In the genomic region with DNA sequence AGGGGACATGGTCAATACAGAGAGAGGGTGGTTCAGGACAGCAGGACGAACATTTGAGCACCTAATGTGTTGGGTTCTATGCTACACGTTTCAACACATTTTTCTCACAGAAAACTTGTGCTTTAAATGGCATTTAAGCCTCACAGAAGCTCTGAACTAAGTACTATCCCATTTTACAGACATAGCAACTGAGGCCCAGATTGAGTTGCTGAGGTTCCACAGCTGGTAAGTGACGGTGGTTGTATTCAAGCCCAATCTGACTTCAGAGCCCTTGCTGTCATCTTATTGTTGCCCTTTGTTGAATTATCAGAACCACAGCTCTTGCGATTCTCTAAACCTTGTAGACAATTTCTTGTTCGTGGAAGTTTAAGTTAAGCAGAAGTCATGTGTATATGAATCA, we compare ENCODE assay signal across 38 cellular contexts.
"Had no signal": no experiment of that assay in that cellular context is flagged by ENCODE, and none has a peak within 500 bp of the region (broad histone marks: within the 10 kb centered on the region; RNA-seq: fewer than 3 reads in every experiment).

No MANE protein-coding gene starts in this region.

- H3K4me1 ChIP-seq: body of pancreas, breast epithelium had no signal

- H3K27ac Mint-ChIP-seq: activated B cell treated with CpG ODN at 0.5 μM for 24 hours; activated CD4-positive, alpha-beta memory T cell treated with anti-CD3 and anti-CD28 coated beads for 36 hours; activated CD4-positive, alpha-beta T cell treated with anti-CD3 and anti-CD28 coated beads, Interleukin-2, amount 10 ng/mL, durations not matched to agents 24 days and 14 days; activated CD8-positive, alpha-beta T cell treated with anti-CD3 and anti-CD28 coated beads for 36 hours; activated naive CD4-positive, alpha-beta T cell treated with anti-CD3 and anti-CD28 coated beads for 36 hours; activated naive CD8-positive, alpha-beta T cell treated with anti-CD3 and anti-CD28 coated beads for 36 hours; activated T-cell treated with anti-CD3 and anti-CD28 coated beads, Interleukin-2, amount 50 U/mL, for 72 hours; activated T-helper 1 cell treated with anti-CD3 and anti-CD28 coated beads, Interleukin-12 subunit alpha, Interleukin-12 subunit beta, Interleukin-2, Interleukin-4 antibody, amounts not matched to agents 30 ng/mL and 10 ng/mL and 1 ng/mL, durations not matched to agents 14 hours and 24 hours and 36 hours; activated T-helper 17 cell treated with anti-CD3 and anti-CD28 coated beads, Interleukin-2, amount 50 U/mL, for 72 hours; T-helper 1 cell treated with Interleukin-12 subunit alpha and Interleukin-12 subunit beta and Interleukin-4 antibody, amounts not matched to agents 30 μg/mL and 1 μg/mL, for 36 hours; T-helper 2 cell treated with Interferon-gamma antibody and Interleukin-4, amounts not matched to agents 5 μg/mL and 100 μg/mL, for 36 hours had no signal

- H3K4me3 Mint-ChIP-seq: activated B cell treated with CpG ODN at 0.5 μM for 24 hours; activated CD4-positive, alpha-beta memory T cell treated with anti-CD3 and anti-CD28 coated beads for 36 hours; activated CD4-positive, alpha-beta T cell treated with anti-CD3 and anti-CD28 coated beads, Interleukin-2, amount 10 ng/mL, durations not matched to agents 24 days and 14 days; activated CD8-positive, alpha-beta T cell treated with anti-CD3 and anti-CD28 coated beads for 36 hours; activated naive CD4-positive, alpha-beta T cell treated with anti-CD3 and anti-CD28 coated beads for 36 hours; activated naive CD8-positive, alpha-beta T cell treated with anti-CD3 and anti-CD28 coated beads for 36 hours; activated T-cell treated with anti-CD3 and anti-CD28 coated beads, Interleukin-2, amount 50 U/mL, for 4 hours; activated T-cell treated with anti-CD3 and anti-CD28 coated beads, Interleukin-2, amount 50 U/mL, for 72 hours; activated T-helper 1 cell treated with anti-CD3 and anti-CD28 coated beads, Interleukin-12 subunit alpha, Interleukin-12 subunit beta, Interleukin-2, Interleukin-4 antibody, amounts not matched to agents 30 ng/mL and 10 ng/mL and 1 ng/mL, durations not matched to agents 14 hours and 24 hours and 36 hours; activated T-helper 17 cell treated with anti-CD3 and anti-CD28 coated beads, Interleukin-2, amount 50 U/mL, for 72 hours; central memory CD8-positive, alpha-beta T cell; T-helper 1 cell treated with Interleukin-12 subunit alpha and Interleukin-12 subunit beta and Interleukin-4 antibody, amounts not matched to agents 30 μg/mL and 1 μg/mL, for 36 hours; T-helper 2 cell treated with Interferon-gamma antibody and Interleukin-4, amounts not matched to agents 5 μg/mL and 100 μg/mL, for 36 hours had no signal

- H3K4me1 Mint-ChIP-seq: activated B cell treated with CpG ODN at 0.5 μM for 24 hours; activated CD4-positive, alpha-beta T cell treated with anti-CD3 and anti-CD28 coated beads, Interleukin-2, amount 10 ng/mL, durations not matched to agents 24 days and 14 days; activated naive CD8-positive, alpha-beta T cell treated with anti-CD3 and anti-CD28 coated beads for 36 hours; activated T-helper 17 cell treated with anti-CD3 and anti-CD28 coated beads, Interleukin-2, amount 50 U/mL, for 72 hours; central memory CD8-positive, alpha-beta T cell had no signal

- H3K27me3 Mint-ChIP-seq: activated CD4-positive, alpha-beta memory T cell treated with anti-CD3 and anti-CD28 coated beads for 36 hours; activated CD4-positive, alpha-beta T cell treated with anti-CD3 and anti-CD28 coated beads, Interleukin-2, amount 10 ng/mL, durations not matched to agents 24 days and 14 days; activated CD8-positive, alpha-beta T cell treated with anti-CD3 and anti-CD28 coated beads for 36 hours; activated naive CD8-positive, alpha-beta T cell treated with anti-CD3 and anti-CD28 coated beads for 36 hours; activated T-helper 17 cell treated with anti-CD3 and anti-CD28 coated beads, Interleukin-2, amount 50 U/mL, for 72 hours; central memory CD8-positive, alpha-beta T cell had no signal

- H3K9me3 Mint-ChIP-seq: activated B cell treated with CpG ODN at 0.5 μM for 24 hours; activated CD4-positive, alpha-beta memory T cell treated with anti-CD3 and anti-CD28 coated beads for 36 hours; activated CD4-positive, alpha-beta T cell treated with anti-CD3 and anti-CD28 coated beads, Interleukin-2, amount 10 ng/mL, durations not matched to agents 24 days and 14 days; activated CD8-positive, alpha-beta T cell treated with anti-CD3 and anti-CD28 coated beads for 36 hours; activated naive CD4-positive, alpha-beta T cell treated with anti-CD3 and anti-CD28 coated beads for 36 hours; activated naive CD4-positive, alpha-beta T cell treated with anti-CD3 and anti-CD28 coated beads, Interleukin-2, amount 50 U/mL, for 72 hours; activated naive CD8-positive, alpha-beta T cell treated with anti-CD3 and anti-CD28 coated beads for 36 hours; activated T-cell treated with anti-CD3 and anti-CD28 coated beads, Interleukin-2, amount 50 U/mL, for 4 hours; activated T-helper 1 cell treated with anti-CD3 and anti-CD28 coated beads, Interleukin-12 subunit alpha, Interleukin-12 subunit beta, Interleukin-2, Interleukin-4 antibody, amounts not matched to agents 30 ng/mL and 10 ng/mL and 1 ng/mL, durations not matched to agents 14 hours and 24 hours and 36 hours; activated T-helper 17 cell treated with anti-CD3 and anti-CD28 coated beads, Interleukin-2, amount 50 U/mL, for 72 hours; central memory CD8-positive, alpha-beta T cell; T-helper 1 cell treated with Interleukin-12 subunit alpha and Interleukin-12 subunit beta and Interleukin-4 antibody, amounts not matched to agents 30 μg/mL and 1 μg/mL, for 36 hours; T-helper 2 cell treated with Interferon-gamma antibody and Interleukin-4, amounts not matched to agents 5 μg/mL and 100 μg/mL, for 36 hours had no signal

- H3K9me3 ChIP-seq: adrenal gland, body of pancreas, breast epithelium had no signal

- H3K4me3 ChIP-seq: adrenal gland, body of pancreas, breast epithelium, cardiac muscle cell had no signal

- H3K27ac ChIP-seq: adrenal gland, body of pancreas, brain microvascular endothelial cell, breast epithelium, cardiac muscle cell had no signal

- DNase-seq: activated B cell treated with CpG ODN at 0.5 μM for 24 hours; activated CD4-positive, alpha-beta memory T cell treated with anti-CD3 and anti-CD28 coated beads for 36 hours; activated CD4-positive, alpha-beta T cell treated with anti-CD3 and anti-CD28 coated beads for 4 hours; activated CD4-positive, alpha-beta T cell treated with anti-CD3 and anti-CD28 coated beads, Interleukin-2, amount 10 ng/mL, durations not matched to agents 24 days and 14 days; activated CD4-positive, alpha-beta T cell treated with anti-CD3 and anti-CD28 coated beads, Interleukin-2, amount 50 U/mL, for 1 hour; activated CD4-positive, alpha-beta T cell treated with anti-CD3 and anti-CD28 coated beads, Interleukin-2, amount 50 U/mL, for 4 hours; activated CD4-positive, CD25-positive, alpha-beta regulatory T cell treated with anti-CD3 and anti-CD28 coated beads, Interleukin-2, amount 50 U/mL, for 72 hours; activated CD8-positive, alpha-beta memory T cell treated with anti-CD3 and anti-CD28 coated beads, Interleukin-2, amount 50 U/mL, for 4 hours; activated CD8-positive, alpha-beta T cell treated with anti-CD3 and anti-CD28 coated beads for 36 hours; activated effector memory CD4-positive, alpha-beta T cell treated with anti-CD3 and anti-CD28 coated beads, Interleukin-2, amount 50 U/mL, for 16 hours; activated gamma-delta T cell treated with Interleukin-2 at 50 U/mL for 16 hours; activated naive CD4-positive, alpha-beta T cell; activated naive CD4-positive, alpha-beta T cell treated with anti-CD3 and anti-CD28 coated beads for 36 hours; activated naive CD4-positive, alpha-beta T cell treated with anti-CD3 and anti-CD28 coated beads, Interleukin-2, amount 50 U/mL, for 16 hours; activated naive CD8-positive, alpha-beta T cell treated with anti-CD3 and anti-CD28 coated beads for 36 hours; activated T-cell treated with anti-CD3 and anti-CD28 coated beads for 4 hours; activated T-cell treated with anti-CD3 and anti-CD28 coated beads, Interleukin-2, amount 50 U/mL, for 1 hour; activated T-cell treated with anti-CD3 and anti-CD28 coated beads, Interleukin-2, amount 50 U/mL, for 4 hours; activated T-cell treated with anti-CD3 and anti-CD28 coated beads, Interleukin-2, amount 50 U/mL, for 72 hours; adrenal gland; amniotic stem cell; aorta; body of pancreas; brain microvascular endothelial cell; caudate nucleus; cerebellar nuclear complex; T-helper 1 cell; T-helper 2 cell; T-helper 9 cell had no signal

- ATAC-seq: activated CD8-positive, alpha-beta T cell treated with anti-CD3 and anti-CD28 coated beads for 36 hours; activated naive CD4-positive, alpha-beta T cell treated with anti-CD3 and anti-CD28 coated beads, Interleukin-2, amount 50 U/mL, for 72 hours; activated T-cell treated with anti-CD3 and anti-CD28 coated beads, Interleukin-2, amount 50 U/mL, for 4 hours; activated T-cell treated with anti-CD3 and anti-CD28 coated beads, Interleukin-2, amount 50 U/mL, for 72 hours; activated T-helper 17 cell treated with anti-CD3 and anti-CD28 coated beads, Interleukin-2, amount 50 U/mL, for 72 hours; body of pancreas had no signal

- FAIRE-seq: TTC549 had no signal

- H3K27me3 ChIP-seq: adrenal gland, body of pancreas, brain microvascular endothelial cell, breast epithelium, cardiac muscle cell had no signal

- H3K36me3 ChIP-seq: adrenal gland, brain microvascular endothelial cell, breast epithelium had no signal
